ENCODE assay signal across 9 cellular contexts in the genomic region with DNA sequence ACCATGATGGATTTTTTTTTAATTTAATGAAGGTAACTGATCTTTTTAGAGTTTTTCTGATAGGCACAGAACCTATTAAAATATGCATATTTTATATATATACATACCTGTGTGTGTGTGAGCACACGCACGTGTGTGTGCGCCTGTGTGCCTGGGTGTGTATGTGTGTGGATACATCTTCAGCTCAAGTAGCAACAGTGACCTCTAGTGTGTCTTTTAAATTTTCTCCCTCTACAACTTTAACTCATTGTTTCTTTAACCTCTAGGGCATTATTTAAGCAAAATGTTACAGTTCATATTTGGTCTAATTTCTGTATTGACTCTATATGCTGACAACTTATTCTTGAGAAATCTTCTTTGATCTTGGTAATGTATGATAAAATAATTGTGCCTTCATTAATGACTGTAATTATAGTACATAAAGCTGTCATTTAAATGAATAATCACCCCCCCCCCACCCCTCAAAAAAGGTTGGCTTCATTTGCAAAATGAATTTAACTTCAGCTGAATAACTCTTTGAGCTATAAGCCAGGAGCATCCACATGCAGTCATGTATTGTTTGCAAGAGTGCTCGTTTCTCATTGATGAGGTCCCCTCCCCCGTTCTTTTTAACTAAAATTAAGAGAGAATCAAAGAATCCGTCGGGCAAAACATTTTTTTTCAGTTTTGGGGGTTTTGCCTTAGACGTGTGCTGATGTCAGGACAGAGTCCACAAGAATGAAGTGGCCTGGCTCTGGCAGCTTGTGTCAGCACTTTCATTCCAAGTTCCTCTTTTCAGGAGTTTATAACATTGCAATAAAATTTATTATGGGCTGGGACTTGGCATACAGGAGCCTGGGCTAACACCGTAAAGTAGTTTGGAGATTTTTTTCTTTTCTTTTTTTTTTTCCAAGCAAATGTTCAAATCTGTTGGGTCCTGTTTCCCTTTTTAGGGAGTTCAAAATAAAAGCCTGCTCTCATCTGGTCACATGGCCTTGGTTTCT.
DNase-seq lines count a peak whose midpoint lies in the region; ATAC-seq, FAIRE-seq and TF ChIP-seq lines count a peak whose summit lies in the region.
"Had no signal": no experiment of that assay in that cellular context is flagged by ENCODE, and none has a peak within 500 bp of the region (broad histone marks: within the 10 kb centered on the region; RNA-seq: fewer than 3 reads in every experiment).

No MANE protein-coding gene starts in this region.

- H3K27me3 ChIP-seq in DND-41 (ENCODE audit: insufficient read depth, low read length, poor library complexity) (peaks cover 4% of the 10 kb centered on the region), right atrium auricular region (no peaks in the 10 kb centered on the region), uterus (no peaks in the 10 kb centered on the region)
- no peaks in the 10 kb centered on the region for H3K27me3 ChIP-seq in naive thymus-derived CD4-positive, alpha-beta T cell (ENCODE audit: control insufficient read depth in 2 of 2, insufficient read depth in 2 of 2, low read length in 2 of 2)

- H3K36me3 ChIP-seq in DND-41 (ENCODE audit: insufficient read depth, low read length) (no peaks in the 10 kb centered on the region), right atrium auricular region (no peaks in the 10 kb centered on the region), uterus (no peaks in the 10 kb centered on the region)
- H3K36me3 ChIP-seq in naive thymus-derived CD4-positive, alpha-beta T cell (ENCODE audit: control insufficient read depth in 2 of 3, insufficient read depth in 3 of 3, low read length in 3 of 3), result no peaks in the 10 kb centered on the region

- peaks cover 0 to 2% (median 0%) of the 10 kb centered on the region in 11 donors for H3K9me3 Mint-ChIP-seq in naive thymus-derived CD4-positive, alpha-beta T cell

- POLR2A ChIA-PET in naive thymus-derived CD4-positive, alpha-beta T cell (lab: Charles Lee), result no interaction called here

- CTCF ChIA-PET in naive thymus-derived CD4-positive, alpha-beta T cell (lab: Charles Lee), result no interaction called here

- intact Hi-C loops in uterus (cut with DNase I; ENCODE audit: low total_unique reads), result no loop called here
- intact Hi-C loops in naive thymus-derived CD4-positive, alpha-beta T cell (cut with micrococcal nuclease), result no loop called here

- no peak overlapping the region for H3K9ac ChIP-seq in DND-41 (ENCODE audit: low read depth, low read length)

- H3K4me3 Mint-ChIP-seq in naive thymus-derived CD4-positive, alpha-beta T cell, result no peak overlapping the region
- H3K4me3 Mint-ChIP-seq: naive B cell had no signal

- DNase-seq in DND-41, result no peak
- peak; percentile 36 for DNase-seq in LoVo (ENCODE audit: low spot score)
- DNase-seq in right atrium auricular region (ENCODE audit: low spot score), result no peak
- peak; percentile 27 to 49 for DNase-seq in uterus
- DNase-seq in naive thymus-derived CD4-positive, alpha-beta T cell, result no peak
- DNase-seq: naive B cell had no signal

- H4K20me1 ChIP-seq in DND-41 (ENCODE audit: insufficient read depth, low read length), result no peaks in the 10 kb centered on the region

- FAIRE-seq in TTC549 (lab: Jason Lieb, UNC), result peak; percentile 63

- H3K4me1 Mint-ChIP-seq in naive thymus-derived CD4-positive, alpha-beta T cell, result no peaks in the 10 kb centered on the region
- H3K4me1 Mint-ChIP-seq: naive B cell had no signal

- TF ChIP-seq CTCF in DND-41 (IDR thresholded peaks at IDR 0.05; ENCODE audit: borderline replicate concordance, extremely low read depth, low read length, poor library complexity, severe bottlenecking) (peak; percentile 51), right atrium auricular region (IDR thresholded peaks at IDR 0.05) (peak; percentile 32 to 59), uterus (IDR thresholded peaks at IDR 0.05) (peak; percentile 36 to 55 (median 44))

- H3K27ac Mint-ChIP-seq in naive thymus-derived CD4-positive, alpha-beta T cell, result no peak overlapping the region
- H3K27ac Mint-ChIP-seq: naive B cell had no signal

- H2AFZ ChIP-seq in DND-41 (ENCODE audit: low read depth, low read length), result no peak overlapping the region

- H3K36me3 Mint-ChIP-seq in naive thymus-derived CD4-positive, alpha-beta T cell, result no peaks in the 10 kb centered on the region

- H3K4me2 ChIP-seq in DND-41 (ENCODE audit: insufficient read depth, low read length), result no peak overlapping the region

- H3K9me3 ChIP-seq in DND-41 (ENCODE audit: insufficient read depth, low read length, severe bottlenecking) (no peaks in the 10 kb centered on the region), right atrium auricular region (no peaks in the 10 kb centered on the region), uterus (no peaks in the 10 kb centered on the region)
- no peaks in the 10 kb centered on the region for H3K9me3 ChIP-seq in naive thymus-derived CD4-positive, alpha-beta T cell (ENCODE audit: control insufficient read depth in 2 of 3, low read length in 3 of 3)

- H3K4me1 ChIP-seq in DND-41 (ENCODE audit: insufficient read depth, low read length) (no peaks in the 10 kb centered on the region), right atrium auricular region (no peaks in the 10 kb centered on the region), uterus (peaks cover 0 to 3% of the 10 kb centered on the region in 2 donors)
- no peaks in the 10 kb centered on the region for H3K4me1 ChIP-seq in naive thymus-derived CD4-positive, alpha-beta T cell (ENCODE audit: control insufficient read depth in 2 of 2, insufficient read depth in 2 of 2, low read length in 2 of 2)

- no peaks in the 10 kb centered on the region for H3K79me2 ChIP-seq in DND-41 (ENCODE audit: insufficient read depth, low read length)

- H3K27me3 Mint-ChIP-seq in naive thymus-derived CD4-positive, alpha-beta T cell, result peaks cover 0 to 39% (median 24%) of the 10 kb centered on the region in 5 donors

- H3K27ac ChIP-seq in DND-41 (ENCODE audit: low read length) (no peak overlapping the region), right atrium auricular region (no peak overlapping the region), uterus (peak overlapping the region; percentile 28 to 63)
- H3K27ac ChIP-seq in naive thymus-derived CD4-positive, alpha-beta T cell (ENCODE audit: low read depth, low read length), result no peak overlapping the region

- no peak for TF ChIP-seq POLR2A in uterus (IDR thresholded peaks at IDR 0.05)

- H3K4me3 ChIP-seq in DND-41 (ENCODE audit: low read depth in 1 of 2, low read length in 2 of 2) (no peak overlapping the region), right atrium auricular region (no peak overlapping the region), uterus (no peak overlapping the region)
- H3K4me3 ChIP-seq in naive thymus-derived CD4-positive, alpha-beta T cell (ENCODE audit: low read length), result no peak overlapping the region

- no peak; the same call in 2 of the 3 replicates for ATAC-seq in DND-41 (ENCODE audit: insufficient read depth, low read depth)
- ATAC-seq in HG03159 (IDR thresholded peaks at IDR 0.05; ENCODE audit: unreplicated experiment), result no peak
- ATAC-seq in GM18873 (IDR thresholded peaks at IDR 0.05; ENCODE audit: low FRiP score, unreplicated experiment), result no peak
- ATAC-seq in naive thymus-derived CD4-positive, alpha-beta T cell, result no peak

Comparison
In these comparisons a context has a peak if more than half of its experiments do, and no peak if none do; other contexts are left out.
1. DNase-seq: peak in LoVo (single experiment) and uterus (2 of 2); none in DND-41 (single experiment), right atrium auricular region (single experiment) and naive thymus-derived CD4-positive, alpha-beta T cell (0 of 9).
2. H3K27ac ChIP-seq: peak in uterus (2 of 2); none in DND-41 (single experiment), right atrium auricular region (0 of 2) and naive thymus-derived CD4-positive, alpha-beta T cell (single experiment).
3. Peak in every context shown above with its lines, with median percentiles within 50 percentile points of each other: CTCF ChIP-seq.